Comparison of ENCODE assay signal across 24 cellular contexts in the genomic region with DNA sequence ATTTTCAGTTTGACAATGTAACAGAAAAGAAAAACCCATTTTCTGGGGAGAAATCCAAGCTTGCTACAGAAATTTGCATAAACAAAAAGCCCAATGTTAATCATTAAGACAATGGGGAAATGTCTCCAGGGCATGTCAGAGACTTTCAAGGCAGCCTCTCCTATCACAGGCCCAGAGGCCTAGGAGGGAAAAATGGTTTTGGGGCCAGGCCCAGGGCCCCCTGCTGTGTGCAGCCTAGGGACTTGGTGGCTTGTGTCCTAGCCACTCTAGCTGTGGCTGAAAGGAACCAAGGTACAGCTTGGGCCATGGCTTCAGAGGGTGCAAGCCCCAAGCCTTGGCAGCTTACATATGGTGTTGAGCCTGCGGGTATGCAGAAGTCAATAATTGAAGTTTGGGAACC. TPM values are rescaled to one million over a fixed set of nuclear protein-coding genes. Genes with fewer than 3 reads are reported as not detected.
A peak's percentile ranks its signal among the peaks of the same experiment; 100 is the strongest.
DNase-seq lines count a peak whose midpoint lies in the region; ATAC-seq, FAIRE-seq and TF ChIP-seq lines count a peak whose summit lies in the region.
"Had no signal": no experiment of that assay in that cellular context is flagged by ENCODE, and none has a peak within 500 bp of the region (broad histone marks: within the 10 kb centered on the region; RNA-seq: fewer than 3 reads in every experiment).

No MANE protein-coding gene starts in this region.

- H3K27me3 Mint-ChIP-seq in mesothelial cell of epicardium (ENCODE audit: low read depth): no peaks in the 10 kb centered on the region
- H3K27me3 Mint-ChIP-seq: B cell; CD4-positive, alpha-beta T cell had no signal

- H3K36me3 ChIP-seq in HEK293 (ENCODE audit: control insufficient read depth in 2 of 2, insufficient read depth in 1 of 2, low read length in 2 of 2) (peaks cover 0 to 36% of the 10 kb centered on the region in 2 experiments; a peak in 1 of 3 replicates), WERI-Rb-1 (peaks cover 52% of the 10 kb centered on the region), K562 (ENCODE audit: control insufficient read depth, insufficient read depth, low read length) (peaks cover 10% of the 10 kb centered on the region; the same call in 1 of the 3 replicates), trophoblast cell (ENCODE audit: control insufficient read depth in 1 of 2, insufficient read depth in 2 of 2, low read length in 2 of 2) (no peaks in the 10 kb centered on the region)

- no peak for DNase-seq in A549 (ENCODE audit: low read depth in 1 of 2, low spot score in 1 of 2)
- no peak for DNase-seq in WERI-Rb-1
- DNase-seq in K562 (ENCODE audit: extremely low read depth in 1 of 4, low spot score in 3 of 4): no peak
- no peak for DNase-seq in NCI-H2171 (lab: John Stamatoyannopoulos, UW)
- no peak for DNase-seq in trophoblast cell
- no peak for DNase-seq in mesothelial cell of epicardium (ENCODE audit: low spot score in 2 of 2, unreplicated experiment in 2 of 2)
- DNase-seq: 8988T; AML-193; Caco-2; Calu3; CD4-positive, alpha-beta T cell; CD8-positive, alpha-beta T cell; DMS79 treated with DMSO at 0.1 percent for 48 hours; GF-D8 had no signal

- no peak overlapping the region for H3K4ac ChIP-seq in trophoblast cell (ENCODE audit: low read depth, low read length)

- H3K4me3 Mint-ChIP-seq in mesothelial cell of epicardium: no peak overlapping the region
- H3K4me3 Mint-ChIP-seq: B cell; CD4-positive, alpha-beta T cell; CD8-positive, alpha-beta T cell had no signal

- H4K91ac ChIP-seq in trophoblast cell (ENCODE audit: low read depth, low read length): no peak overlapping the region

- intact Hi-C loops in K562 (cut with micrococcal nuclease): no loop called here

- H2BK5ac ChIP-seq in trophoblast cell (ENCODE audit: low read depth, low read length, poor library complexity): no peak overlapping the region

- H3K4me3 ChIP-seq in A549 (no peak overlapping the region), HEK293 (ENCODE audit: low read depth, low read length) (no peak overlapping the region), WERI-Rb-1 (ENCODE audit: low read depth, low read length) (no peak overlapping the region; the same call in 1 of the 2 replicates), K562 (no peak overlapping the region), trophoblast cell (ENCODE audit: low read depth, low read length) (no peak overlapping the region)
- H3K4me3 ChIP-seq: BLaER1 treated with 17β-estradiol and CSF1 and Interleukin-3, amounts not matched to agents 10 nM and 100 nM had no signal

- no peak for TF ChIP-seq EP300 in A549 (IDR thresholded peaks at IDR 0.05)
- TF ChIP-seq EP300 in K562 (IDR thresholded peaks at IDR 0.05; ENCODE audit: low read length): no peak

- H3K9ac ChIP-seq in K562 (ENCODE audit: insufficient read depth in 1 of 2, low read depth in 2 of 2, low read length in 2 of 2) (no peak overlapping the region), trophoblast cell (ENCODE audit: low read length) (no peak overlapping the region)
- H3K9ac ChIP-seq: BLaER1 treated with 17β-estradiol and CSF1 and Interleukin-3, amounts not matched to agents 10 nM and 100 nM had no signal

- H3K27me3 ChIP-seq in WERI-Rb-1 (ENCODE audit: insufficient read depth, low read depth, severe bottlenecking) (no peaks in the 10 kb centered on the region), K562 (ENCODE audit: control insufficient read depth in 2 of 2, insufficient read depth in 2 of 2, low read length in 2 of 2) (no peaks in the 10 kb centered on the region), trophoblast cell (ENCODE audit: insufficient read depth, low read length) (no peaks in the 10 kb centered on the region)
- H3K27me3 ChIP-seq: BLaER1 treated with 17β-estradiol and CSF1 and Interleukin-3, amounts not matched to agents 10 nM and 100 nM had no signal

- 100% methylated on average over 1 of the region's 1 CpG for WGBS in A549 (ENCODE audit: missing lambda C conversion rate)
- 100% methylated on average over 1 of the region's 1 CpG for WGBS in K562 (ENCODE audit: insufficient coverage, low coverage, missing lambda C conversion rate)
- WGBS in trophoblast cell (ENCODE audit: extremely low coverage, insufficient coverage, insufficient read length): no CpG with 5 or more reads among the region's 1 CpG

- BruUV-seq in K562 (replicated peaks; lab: Mats Ljungman, UMichigan): no TSS peak

- no peak overlapping the region for H2BK12ac ChIP-seq in trophoblast cell (ENCODE audit: low read length)

- H3K4me2 ChIP-seq in A549 (no peak overlapping the region), K562 (ENCODE audit: insufficient read depth, low read length) (no peak overlapping the region), trophoblast cell (ENCODE audit: low read length) (no peak overlapping the region)

- H3K27ac ChIP-seq in A549: no peak overlapping the region
- H3K27ac ChIP-seq in HEK293 (ENCODE audit: extremely low read depth, low read depth, low read length): no peak overlapping the region
- peak overlapping the region; percentile 91 for H3K27ac ChIP-seq in WERI-Rb-1
- no peak overlapping the region for H3K27ac ChIP-seq in K562 (ENCODE audit: extremely low read depth, low read depth, low read length)
- no peak overlapping the region for H3K27ac ChIP-seq in trophoblast cell (ENCODE audit: low read depth, low read length)
- H3K27ac ChIP-seq: BLaER1 treated with 17β-estradiol and CSF1 and Interleukin-3, amounts not matched to agents 10 nM and 100 nM; C4-2B had no signal

- no peaks in the 10 kb centered on the region for H3K9me1 ChIP-seq in K562 (ENCODE audit: control insufficient read depth, insufficient read depth, low read length)

- no peak overlapping the region for H2AK5ac ChIP-seq in trophoblast cell (ENCODE audit: low read length)

- H3K27ac Mint-ChIP-seq in mesothelial cell of epicardium: no peak overlapping the region
- H3K27ac Mint-ChIP-seq: B cell; CD4-positive, alpha-beta T cell; CD8-positive, alpha-beta T cell had no signal

- no peak overlapping the region for H3K18ac ChIP-seq in trophoblast cell (ENCODE audit: low read length)

- H3K9me3 Mint-ChIP-seq in mesothelial cell of epicardium: peaks cover 14% of the 10 kb centered on the region
- H3K9me3 Mint-ChIP-seq: CD8-positive, alpha-beta T cell had no signal

- TF ChIP-seq POLR2A in A549 (IDR thresholded peaks at IDR 0.05; ENCODE audit: low read length): no peak
- no peak for TF ChIP-seq POLR2A in K562 (conservative IDR thresholded peaks at IDR 0.05)

- no peak overlapping the region for H4K8ac ChIP-seq in trophoblast cell (ENCODE audit: low read depth, low read length)

- no peak for ATAC-seq in A549
- no peak for ATAC-seq in K562
- no peak for ATAC-seq in HG02973 (IDR thresholded peaks at IDR 0.05; ENCODE audit: unreplicated experiment)
- ATAC-seq: CD8-positive, alpha-beta T cell had no signal

- H4K12ac ChIP-seq in trophoblast cell (ENCODE audit: low read depth, low read length): no peak overlapping the region

- no peaks in the 10 kb centered on the region for H3K4me1 Mint-ChIP-seq in mesothelial cell of epicardium
- H3K4me1 Mint-ChIP-seq: B cell had no signal

- peaks cover 25% of the 10 kb centered on the region for H3K36me3 Mint-ChIP-seq in mesothelial cell of epicardium
- H3K36me3 Mint-ChIP-seq: CD8-positive, alpha-beta T cell had no signal

- TF ChIP-seq RAD21 in A549 (conservative IDR thresholded peaks at IDR 0.05 in 1 of 2, IDR thresholded peaks at IDR 0.05 in 1 of 2): no peak
- TF ChIP-seq RAD21 in K562 (CRISPR knock-in tag; conservative IDR thresholded peaks at IDR 0.05 in 1 of 2, IDR thresholded peaks at IDR 0.05 in 1 of 2): no peak

- no peaks in the 10 kb centered on the region for H4K20me1 ChIP-seq in K562 (replicated peaks; ENCODE audit: control insufficient read depth, insufficient read depth, low read length)
- H4K20me1 ChIP-seq: BLaER1 treated with 17β-estradiol and CSF1 and Interleukin-3, amounts not matched to agents 10 nM and 100 nM had no signal

- in situ Hi-C loops in K562 (cut with MboI): no loop called here

- POLR2A ChIA-PET in A549 (lab: Yijun Ruan, JAX): no interaction called here
- POLR2A ChIA-PET in HEK293 (lab: Yijun Ruan, JAX): no interaction called here
- POLR2A ChIA-PET in K562 (lab: Yijun Ruan, JAX): no interaction called here

- no peak overlapping the region for H2AFZ ChIP-seq in K562 (ENCODE audit: low read depth, low read length)
- H2AFZ ChIP-seq in trophoblast cell (ENCODE audit: insufficient read depth, low read length, poor library complexity): no peak overlapping the region

- H3K79me1 ChIP-seq in trophoblast cell (ENCODE audit: low read length): no peaks in the 10 kb centered on the region

- FAIRE-seq in A549 (lab: Jason Lieb, UNC) (no peak), K562 (lab: Jason Lieb, UNC) (no peak)
- FAIRE-seq: A204.1, D721Med, G401.6, GM12891, GM19239 had no signal

- no peak overlapping the region for H3K14ac ChIP-seq in trophoblast cell (ENCODE audit: low read length)

- no peaks in the 10 kb centered on the region for H3K79me2 ChIP-seq in K562 (ENCODE audit: control insufficient read depth, insufficient read depth, low read length)
- H3K79me2 ChIP-seq in trophoblast cell (ENCODE audit: control insufficient read depth, insufficient read depth, low read length, poor library complexity): no peaks in the 10 kb centered on the region

- H2BK120ac ChIP-seq in trophoblast cell (ENCODE audit: insufficient read depth, low read length, poor library complexity): no peak overlapping the region

- no peak overlapping the region for H3K23ac ChIP-seq in trophoblast cell (ENCODE audit: low read length)

- no peaks in the 10 kb centered on the region for H3K4me1 ChIP-seq in A549
- H3K4me1 ChIP-seq in HEK293 (ENCODE audit: control insufficient read depth, insufficient read depth, low read length): no peaks in the 10 kb centered on the region
- H3K4me1 ChIP-seq in K562 (replicated peaks in 1 of 2; ENCODE audit: control insufficient read depth in 2 of 2, insufficient read depth in 2 of 2, low read length in 2 of 2): peaks cover 0 to 10% of the 10 kb centered on the region in 2 experiments; a peak in 1 of 5 replicates
- H3K4me1 ChIP-seq in trophoblast cell (ENCODE audit: control insufficient read depth in 1 of 2, insufficient read depth in 2 of 2, low read length in 2 of 2): no peaks in the 10 kb centered on the region
- H3K4me1 ChIP-seq: Caco-2 had no signal

- CTCF ChIA-PET in A549 (lab: Yijun Ruan, JAX) (no interaction called here), HEK293 (lab: Yijun Ruan, JAX) (no interaction called here), K562 (lab: Yijun Ruan, JAX; ENCODE audit: low intra/inter-chr PET ratio) (no interaction called here)

- TF ChIP-seq CTCF in A549 (IDR thresholded peaks at IDR 0.05) (no peak), HEK293 (tag by site-specific recombination; IDR thresholded peaks at IDR 0.05) (no peak), WERI-Rb-1 (IDR thresholded peaks at IDR 0.05; ENCODE audit: low read depth, low read length) (no peak), K562 (IDR thresholded peaks at IDR 0.05 in 2 of 3, conservative IDR thresholded peaks at IDR 0.05 in 1 of 3; ENCODE audit: insufficient read depth in 2 of 3, low read depth in 1 of 3, low read length in 3 of 3) (no peak), mesothelial cell of epicardium (IDR thresholded peaks at IDR 0.05; ENCODE audit: unreplicated experiment) (no peak)

- no peaks in the 10 kb centered on the region for H3K9me3 ChIP-seq in A549
- H3K9me3 ChIP-seq in HEK293 (ENCODE audit: control insufficient read depth, insufficient read depth, low read depth, low read length): no peaks in the 10 kb centered on the region
- peaks cover 17% of the 10 kb centered on the region for H3K9me3 ChIP-seq in WERI-Rb-1 (ENCODE audit: severe bottlenecking)
- H3K9me3 ChIP-seq in K562 (replicated peaks; ENCODE audit: control insufficient read depth, insufficient read depth, low read depth, low read length): no peaks in the 10 kb centered on the region
- peaks cover 5% of the 10 kb centered on the region for H3K9me3 ChIP-seq in trophoblast cell (ENCODE audit: insufficient read depth, low read depth, low read length)
- H3K9me3 ChIP-seq: Caco-2 had no signal

RNA-seq across cellular contexts. Expression of a gene that starts 8.0 kb away (rescaled TPM):
- 15.2 and 21.3 TPM in 2 replicates for polyA plus RNA-seq in A549 (2011; rRNA removed)
- polyA plus RNA-seq in A549 (2012; cell fraction: cytosol; rRNA removed): 6.8 and 7.6 TPM in 2 replicates
- 1.7 and 3.0 TPM in 2 replicates for polyA plus RNA-seq in A549 (2012; cell fraction: nucleus; rRNA removed)
- 12.1 to 13.6 TPM (median 12.9 TPM) in 3 replicates for polyA plus RNA-seq in A549 (2017; fragmentation: RNase III; extraction: RNeasy Plus Mini Kit Qiagen cat#74134 plus additional on column Dnase treatment)
- 1.3 and 1.5 TPM in 2 replicates for polyA minus RNA-seq in A549 (2011; rRNA and poly(A)+ RNA removed)
- total RNA-seq in K562 (2011; cell fraction: chromatin; rRNA removed; ENCODE audit: low replicate concordance): 4.6 and 15.5 TPM in 2 replicates
- total RNA-seq in K562 (2011; cell fraction: nucleolus; rRNA removed): 1.8 and 2.8 TPM in 2 replicates
- total RNA-seq in K562 (2011; cell fraction: nucleoplasm; rRNA removed): 5.1 and 12.0 TPM in 2 replicates
- total RNA-seq in K562 (2014; rRNA removed): 21.7 and 24.1 TPM in 2 replicates
- 40.9 and 42.0 TPM in 2 replicates for total RNA-seq in K562 (2014; rRNA removed; fragmentation: Illumina TruSeq; extraction: Trizol)
- total RNA-seq in K562 (2015; rRNA removed; fragmentation: Illumina TruSeq; extraction: Trizol): 29.6 and 37.0 TPM in 2 replicates
- total RNA-seq in K562 (2021): 25.8 and 26.4 TPM in 2 replicates
- 26.7 and 37.3 TPM in 2 replicates for polyA plus RNA-seq in K562 (2011; rRNA removed)
- polyA plus RNA-seq in K562 (2011; cell fraction: cytosol; rRNA removed): 6.5 and 14.3 TPM in 2 replicates
- polyA plus RNA-seq in K562 (2011; cell fraction: nucleus; rRNA removed): 5.4 and 9.0 TPM in 2 replicates
- polyA plus RNA-seq in K562 (2012): 21.3 and 31.0 TPM in 2 replicates
- polyA plus RNA-seq in K562 (2014; fragmentation: Illumina TruSeq; extraction: Trizol): 30.2 TPM in 2 replicates
- 100 to 1,000 TPM; 109 to 143 TPM for polyA plus RNA-seq in K562 (2014; fragmentation: Nextera tagmentation; extraction: Ambion mirVana)
- 39.5 and 40.6 TPM in 2 replicates for polyA plus RNA-seq in K562 (2014; rRNA removed)
- 10.3 and 10.5 TPM in 2 replicates for polyA minus RNA-seq in K562 (2011; rRNA and poly(A)+ RNA removed)
- polyA minus RNA-seq in K562 (2011; cell fraction: cytosol; rRNA and poly(A)+ RNA removed): 2.7 and 7.1 TPM in 2 replicates
- 3.5 and 6.4 TPM in 2 replicates for polyA minus RNA-seq in K562 (2011; cell fraction: nucleus; rRNA and poly(A)+ RNA removed)
- polyA plus RNA-seq in trophoblast cell (2013): 40.9 and 46.0 TPM in 2 replicates
- total RNA-seq in mesothelial cell of epicardium: 7.8 to 8.6 TPM (median 8.1 TPM) in 3 replicates

RNA-seq across cellular contexts. Expression of a gene that starts 17.2 kb away (rescaled TPM):
- 7.3 and 9.1 TPM in 2 replicates for polyA plus RNA-seq in A549 (2011; rRNA removed)
- 3.4 and 4.0 TPM in 2 replicates for polyA plus RNA-seq in A549 (2012; cell fraction: cytosol; rRNA removed)
- 3.8 and 5.0 TPM in 2 replicates for polyA plus RNA-seq in A549 (2012; cell fraction: nucleus; rRNA removed)
- 5.2 to 5.3 TPM (median 5.3 TPM) in 3 replicates for polyA plus RNA-seq in A549 (2017; fragmentation: RNase III; extraction: RNeasy Plus Mini Kit Qiagen cat#74134 plus additional on column Dnase treatment)
- polyA minus RNA-seq in A549 (2011; rRNA and poly(A)+ RNA removed): 2.0 and 2.4 TPM in 2 replicates
- 9.5 and 12.8 TPM in 2 replicates for total RNA-seq in K562 (2011; cell fraction: chromatin; rRNA removed; ENCODE audit: low replicate concordance)
- total RNA-seq in K562 (2011; cell fraction: nucleolus; rRNA removed): 11.4 and 12.0 TPM in 2 replicates
- total RNA-seq in K562 (2011; cell fraction: nucleoplasm; rRNA removed): 9.9 and 13.9 TPM in 2 replicates
- total RNA-seq in K562 (2014; rRNA removed): 10.3 and 11.8 TPM in 2 replicates
- 10.8 and 11.6 TPM in 2 replicates for total RNA-seq in K562 (2014; rRNA removed; fragmentation: Illumina TruSeq; extraction: Trizol)
- total RNA-seq in K562 (2015; rRNA removed; fragmentation: Illumina TruSeq; extraction: Trizol): 11.2 and 11.4 TPM in 2 replicates
- total RNA-seq in K562 (2021): 9.7 and 10.6 TPM in 2 replicates
- 9.2 and 11.8 TPM in 2 replicates for polyA plus RNA-seq in K562 (2011; rRNA removed)
- polyA plus RNA-seq in K562 (2011; cell fraction: cytosol; rRNA removed): 5.7 and 6.6 TPM in 2 replicates
- 4.2 and 6.4 TPM in 2 replicates for polyA plus RNA-seq in K562 (2011; cell fraction: nucleus; rRNA removed)
- 9.0 and 10.9 TPM in 2 replicates for polyA plus RNA-seq in K562 (2012)
- 9.4 and 11.4 TPM in 2 replicates for polyA plus RNA-seq in K562 (2014; fragmentation: Illumina TruSeq; extraction: Trizol)
- polyA plus RNA-seq in K562 (2014; fragmentation: Nextera tagmentation; extraction: Ambion mirVana): 1 to 10 TPM; 3.8 to 5.2 TPM
- polyA plus RNA-seq in K562 (2014; rRNA removed): 9.3 and 15.3 TPM in 2 replicates
- 7.8 and 8.8 TPM in 2 replicates for polyA minus RNA-seq in K562 (2011; rRNA and poly(A)+ RNA removed)
- 4.4 and 4.9 TPM in 2 replicates for polyA minus RNA-seq in K562 (2011; cell fraction: cytosol; rRNA and poly(A)+ RNA removed)
- 5.3 and 7.0 TPM in 2 replicates for polyA minus RNA-seq in K562 (2011; cell fraction: nucleus; rRNA and poly(A)+ RNA removed)
- 19.4 and 19.6 TPM in 2 replicates for polyA plus RNA-seq in trophoblast cell (2013)
- total RNA-seq in mesothelial cell of epicardium: 22.0 to 23.2 TPM (median 22.7 TPM) in 3 replicates
- total RNA-seq: B cell; CD4-positive, alpha-beta T cell had no signal

RNA-seq across cellular contexts. Expression of a gene that starts 17.3 kb away (rescaled TPM):
- polyA plus RNA-seq in A549 (2011; rRNA removed) (10.6 and 14.7 TPM in 2 replicates), A549 (2017; fragmentation: RNase III; extraction: RNeasy Plus Mini Kit Qiagen cat#74134 plus additional on column Dnase treatment) (6.8 to 7.4 TPM (median 6.8 TPM) in 3 replicates), K562 (2011; rRNA removed) (16.9 and 23.1 TPM in 2 replicates), K562 (2014; fragmentation: Illumina TruSeq; extraction: Trizol) (12.7 and 14.8 TPM in 2 replicates), K562 (2014; fragmentation: Nextera tagmentation; extraction: Ambion mirVana) (1 to 10 TPM; 3.6 to 4.1 TPM), K562 (2014; rRNA removed) (19.5 and 25.5 TPM in 2 replicates)
- polyA plus RNA-seq in A549 (2012; cell fraction: cytosol; rRNA removed): 3.0 and 3.5 TPM in 2 replicates
- 2.8 and 4.4 TPM in 2 replicates for polyA plus RNA-seq in A549 (2012; cell fraction: nucleus; rRNA removed)
- polyA minus RNA-seq in A549 (2011; rRNA and poly(A)+ RNA removed): 2.2 and 3.1 TPM in 2 replicates
- total RNA-seq in K562 (2011; cell fraction: chromatin; rRNA removed; ENCODE audit: low replicate concordance): 25.3 and 78.1 TPM in 2 replicates
- 11.5 and 14.9 TPM in 2 replicates for total RNA-seq in K562 (2011; cell fraction: nucleolus; rRNA removed)
- total RNA-seq in K562 (2011; cell fraction: nucleoplasm; rRNA removed): 34.8 and 48.7 TPM in 2 replicates
- total RNA-seq in K562 (2014; rRNA removed) (11.1 and 18.2 TPM in 2 replicates), K562 (2014; rRNA removed; fragmentation: Illumina TruSeq; extraction: Trizol) (18.3 and 22.5 TPM in 2 replicates), K562 (2015; rRNA removed; fragmentation: Illumina TruSeq; extraction: Trizol) (14.2 and 16.8 TPM in 2 replicates), K562 (2021) (15.9 and 17.1 TPM in 2 replicates), mesothelial cell of epicardium (34.9 to 39.2 TPM (median 36.7 TPM) in 3 replicates)
- polyA plus RNA-seq in K562 (2011; cell fraction: cytosol; rRNA removed): 5.2 and 7.8 TPM in 2 replicates
- 15.4 and 15.8 TPM in 2 replicates for polyA plus RNA-seq in K562 (2011; cell fraction: nucleus; rRNA removed)
- 10.5 and 14.3 TPM in 2 replicates for polyA plus RNA-seq in K562 (2012)
- polyA minus RNA-seq in K562 (2011; rRNA and poly(A)+ RNA removed): 11.6 and 13.9 TPM in 2 replicates
- polyA minus RNA-seq in K562 (2011; cell fraction: cytosol; rRNA and poly(A)+ RNA removed): 3.1 and 6.6 TPM in 2 replicates
- 13.1 and 14.9 TPM in 2 replicates for polyA minus RNA-seq in K562 (2011; cell fraction: nucleus; rRNA and poly(A)+ RNA removed)
- 9.5 and 9.7 TPM in 2 replicates for polyA plus RNA-seq in trophoblast cell (2013)
